ENCODE assay signal across 14 cellular contexts in the genomic region with DNA sequence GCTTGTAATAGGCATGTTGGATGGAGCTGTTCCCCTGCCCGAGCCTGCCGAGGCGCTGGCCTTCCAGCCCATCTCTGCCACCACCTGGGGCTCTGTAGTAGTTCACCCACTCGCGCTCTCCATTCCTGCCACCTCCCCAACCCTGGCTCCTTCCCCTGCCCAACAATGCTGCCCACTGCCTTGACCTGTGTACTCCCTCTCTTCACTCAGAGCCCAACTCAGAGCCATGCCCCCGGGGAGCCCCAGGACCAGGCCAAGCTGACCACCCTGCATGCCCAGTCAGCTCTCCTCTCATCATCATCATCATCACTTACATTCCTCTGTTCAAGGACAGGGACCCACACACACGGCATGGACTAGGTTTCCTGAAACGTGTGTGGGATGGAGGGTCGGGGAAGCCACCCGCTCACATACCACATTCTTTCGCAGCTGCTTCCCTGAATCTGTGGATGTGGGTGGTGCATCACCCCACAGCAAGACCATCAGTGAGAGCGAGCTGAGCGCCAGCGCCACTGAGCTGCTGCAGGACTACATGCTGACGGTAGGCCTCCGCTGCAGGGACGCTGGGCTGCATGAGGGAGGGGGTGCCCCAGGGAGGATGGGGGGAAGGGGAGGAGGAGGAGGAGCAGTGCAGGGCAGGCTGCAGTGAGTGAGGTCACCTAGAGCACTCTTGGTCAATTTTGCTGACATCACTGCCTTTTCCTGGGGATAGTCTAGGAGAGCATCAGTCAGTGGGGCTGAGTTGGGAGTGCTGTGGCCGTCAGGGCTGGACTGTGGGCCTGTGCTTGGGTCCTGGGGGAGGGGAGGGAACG. TPM values are rescaled to one million over a fixed set of nuclear protein-coding genes. Genes with fewer than 3 reads are reported as not detected.
A peak's percentile ranks its signal among the peaks of the same experiment; 100 is the strongest.
DNase-seq lines count a peak whose midpoint lies in the region; ATAC-seq, FAIRE-seq and TF ChIP-seq lines count a peak whose summit lies in the region.
"Had no signal": no experiment of that assay in that cellular context is flagged by ENCODE, and none has a peak within 500 bp of the region (broad histone marks: within the 10 kb centered on the region; RNA-seq: fewer than 3 reads in every experiment).

No MANE protein-coding gene starts in this region.

- H3K4me1 Mint-ChIP-seq in CD4-positive, alpha-beta memory T cell, result peaks cover 4 to 8% (median 5%) of the 10 kb centered on the region in 4 donors
- H3K4me1 Mint-ChIP-seq in astrocyte (ENCODE audit: low read depth, unreplicated experiment), result peaks cover 18% of the 10 kb centered on the region
- peaks cover 18 to 43% (median 39%) of the 10 kb centered on the region in 4 donors for H3K4me1 Mint-ChIP-seq in naive thymus-derived CD8-positive, alpha-beta T cell

- no peak overlapping the region for H2BK15ac ChIP-seq in IMR-90 (ENCODE audit: low read depth, low read length)

- H3K9ac ChIP-seq in IMR-90 (ENCODE audit: low read depth, low read length), result no peak overlapping the region
- no peak overlapping the region for H3K9ac ChIP-seq in astrocyte (ENCODE audit: low read length)

- H3K4me2 ChIP-seq in IMR-90 (ENCODE audit: low read depth, low read length), result no peak overlapping the region
- H3K4me2 ChIP-seq in astrocyte (ENCODE audit: low read length), result no peak overlapping the region

- no peak overlapping the region for H4K5ac ChIP-seq in IMR-90 (ENCODE audit: low read depth, low read length)

- H2BK20ac ChIP-seq in IMR-90 (ENCODE audit: low read depth, low read length), result no peak overlapping the region

- no peak overlapping the region for H3K4me3 Mint-ChIP-seq in CD4-positive, alpha-beta memory T cell
- H3K4me3 Mint-ChIP-seq in astrocyte (ENCODE audit: unreplicated experiment), result peak overlapping the region; percentile 60
- H3K4me3 Mint-ChIP-seq in naive thymus-derived CD8-positive, alpha-beta T cell, result peak overlapping the region in 1 of 10 donors; percentile 36

- FAIRE-seq in astrocyte (lab: Jason Lieb, UNC), result no peak

- no peaks in the 10 kb centered on the region for H3K27me3 Mint-ChIP-seq in CD4-positive, alpha-beta memory T cell
- no peaks in the 10 kb centered on the region for H3K27me3 Mint-ChIP-seq in astrocyte (ENCODE audit: low read depth, unreplicated experiment)
- no peaks in the 10 kb centered on the region for H3K27me3 Mint-ChIP-seq in naive thymus-derived CD8-positive, alpha-beta T cell

- H3K18ac ChIP-seq in IMR-90 (ENCODE audit: low read depth, low read length), result no peak overlapping the region

- ATAC-seq in IMR-90 (ENCODE audit: low read depth), result 0 out of 2 replicates have a peak, but pooled peaks have one; percentile 30
- no peak for ATAC-seq in naive thymus-derived CD8-positive, alpha-beta T cell
- ATAC-seq in GM21529 (IDR thresholded peaks at IDR 0.05; ENCODE audit: unreplicated experiment), result no peak
- ATAC-seq in GM18519 (IDR thresholded peaks at IDR 0.05; ENCODE audit: low FRiP score, unreplicated experiment), result no peak
- no peak for ATAC-seq in sciatic nerve

- no peak for DNase-seq in CD4-positive, alpha-beta memory T cell
- no peak for DNase-seq in IMR-90
- DNase-seq in astrocyte (ENCODE audit: low read depth), result no peak
- no peak for DNase-seq in naive thymus-derived CD8-positive, alpha-beta T cell
- no peak for DNase-seq in sciatic nerve (ENCODE audit: low spot score)
- DNase-seq: activated gamma-delta T cell; DMS153; effector CD4-positive, alpha-beta T cell; MM.1S; NCI-H345 had no signal

- no peak overlapping the region for H2BK5ac ChIP-seq in IMR-90 (ENCODE audit: low read depth, low read length, poor library complexity, severe bottlenecking)

- no TSS peak for BruUV-seq in IMR-90 (replicated peaks; lab: Mats Ljungman, UMichigan)

- H3K79me1 ChIP-seq in IMR-90 (ENCODE audit: low read depth in 1 of 2, low read length in 2 of 2), result peaks cover 3 to 13% of the 10 kb centered on the region in 2 experiments; a peak in 3 of 4 replicates

- H3K27me3 ChIP-seq in CD4-positive, alpha-beta memory T cell (ENCODE audit: insufficient read depth, low read length), result no peaks in the 10 kb centered on the region
- H3K27me3 ChIP-seq in IMR-90 (ENCODE audit: control insufficient read depth, insufficient read depth, low read length), result no peaks in the 10 kb centered on the region
- H3K27me3 ChIP-seq in astrocyte (ENCODE audit: insufficient read depth, low read length), result no peaks in the 10 kb centered on the region
- H3K27me3 ChIP-seq: suprapubic skin had no signal

- H4K91ac ChIP-seq in IMR-90 (ENCODE audit: insufficient read depth, low read depth, low read length), result no peak overlapping the region

- peaks cover 48 to 83% of the 10 kb centered on the region in 2 donors for H3K36me3 Mint-ChIP-seq in CD4-positive, alpha-beta memory T cell
- peaks cover 12% of the 10 kb centered on the region for H3K36me3 Mint-ChIP-seq in astrocyte (ENCODE audit: low read depth, unreplicated experiment)
- H3K36me3 Mint-ChIP-seq in naive thymus-derived CD8-positive, alpha-beta T cell, result peaks cover 6 to 88% (median 8%) of the 10 kb centered on the region in 3 donors

- no peak for TF ChIP-seq POLR2A in IMR-90 (IDR thresholded peaks at IDR 0.05; ENCODE audit: low read depth, low read length)

- POLR2A ChIA-PET in CD4-positive, alpha-beta memory T cell (lab: Charles Lee; ENCODE audit: partially characterized antibody), result interaction anchor here (1.0 to 1.4 kb wide), 3 partner anchors 45 to 100 kb away, joined by 4 to 5 read pairs (median 4); no protein-coding TSS in a partner anchor
- POLR2A ChIA-PET in IMR-90 (lab: Charles Lee; ENCODE audit: unreplicated experiment), result no interaction called here
- POLR2A ChIA-PET in naive thymus-derived CD8-positive, alpha-beta T cell (lab: Charles Lee), result interaction anchor here (0.6 to 2.2 kb wide), 4 partner anchors 45 to 680 kb away, joined by 3 to 5 read pairs (median 4); no protein-coding TSS in a partner anchor

- no peak overlapping the region for H2BK120ac ChIP-seq in IMR-90 (ENCODE audit: low read depth, low read length)

- no peak overlapping the region for H3K14ac ChIP-seq in IMR-90 (replicated peaks; ENCODE audit: low read depth, low read length)

- H3K9me1 ChIP-seq in IMR-90 (ENCODE audit: insufficient read depth, low read length), result peaks cover 5% of the 10 kb centered on the region; the same call in 1 of the 2 replicates

- WGBS in IMR-90 (ENCODE audit: extremely low coverage in 2 of 2, insufficient read length in 1 of 2), 2 experiments, result no CpG with 5 or more reads among the region's 19 CpGs

- H3K23ac ChIP-seq in IMR-90 (ENCODE audit: low read depth, low read length), result no peak overlapping the region

- peaks cover 0 to 7% (median 0%) of the 10 kb centered on the region in 8 donors for H3K9me3 Mint-ChIP-seq in CD4-positive, alpha-beta memory T cell
- no peaks in the 10 kb centered on the region for H3K9me3 Mint-ChIP-seq in astrocyte (ENCODE audit: unreplicated experiment)
- H3K9me3 Mint-ChIP-seq in naive thymus-derived CD8-positive, alpha-beta T cell, result no peaks in the 10 kb centered on the region

- H4K20me1 ChIP-seq in IMR-90 (ENCODE audit: insufficient read depth, low read length), result peaks cover under 1% of the 10 kb centered on the region; the same call in 1 of the 2 replicates
- peaks cover 47% of the 10 kb centered on the region for H4K20me1 ChIP-seq in astrocyte (ENCODE audit: insufficient read depth, low read length)

- H3K4ac ChIP-seq in IMR-90 (ENCODE audit: low read depth, low read length), result no peak overlapping the region

- in situ Hi-C loops in IMR-90 (cut with MboI; ENCODE audit: low sequenced_read_pairs), result no loop called here

- TF ChIP-seq CTCF in IMR-90 (conservative IDR thresholded peaks at IDR 0.05; ENCODE audit: low read depth, low read length), result no peak
- TF ChIP-seq CTCF in astrocyte (IDR thresholded peaks at IDR 0.05; ENCODE audit: insufficient read depth, low read depth, low read length), result no peak

- no peak overlapping the region for H2AK9ac ChIP-seq in IMR-90 (replicated peaks; ENCODE audit: low read depth, low read length, poor library complexity)

- no peak overlapping the region for H2AK5ac ChIP-seq in IMR-90 (ENCODE audit: low read depth, low read length)

- H3K4me1 ChIP-seq in CD4-positive, alpha-beta memory T cell (ENCODE audit: insufficient read depth, low read length), result peaks cover 2% of the 10 kb centered on the region
- H3K4me1 ChIP-seq in IMR-90 (ENCODE audit: control insufficient read depth, insufficient read depth, low read length) (no peaks in the 10 kb centered on the region), astrocyte (ENCODE audit: insufficient read depth, low read length) (no peaks in the 10 kb centered on the region)
- H3K4me1 ChIP-seq: prostate gland had no signal

- H4K8ac ChIP-seq in IMR-90 (ENCODE audit: low read depth in 2 of 2, low read length in 2 of 2), result no peak overlapping the region

- dilution Hi-C loops in IMR-90 (cut with HindIII; ENCODE audit: low sequenced_read_pairs, unreplicated experiment), result no loop called here

- TF ChIP-seq RAD21 in IMR-90 (IDR thresholded peaks at IDR 0.05; ENCODE audit: low read length), result no peak

- no peak overlapping the region for H3K4me3 ChIP-seq in CD4-positive, alpha-beta memory T cell (ENCODE audit: low read length in 2 of 2)
- H3K4me3 ChIP-seq in IMR-90 (ENCODE audit: insufficient read depth, low read depth, low read length) (no peak overlapping the region), astrocyte (ENCODE audit: insufficient read depth, low read depth, low read length) (no peak overlapping the region)
- H3K4me3 ChIP-seq: prostate gland, suprapubic skin had no signal

- CTCF ChIA-PET in CD4-positive, alpha-beta memory T cell (lab: Charles Lee; ENCODE audit: partially characterized antibody), result interaction anchor here (1.4 to 1.7 kb wide), 2 partner anchors 63 to 216 kb away, joined by 4 to 7 read pairs; no protein-coding TSS in a partner anchor
- CTCF ChIA-PET in IMR-90 (lab: Yijun Ruan, JAX), result interaction anchor here (0.5 kb wide), 1 partner anchor 1682 kb away, joined by 3 read pairs; no protein-coding TSS in a partner anchor

- H3K56ac ChIP-seq in IMR-90 (ENCODE audit: extremely low read depth, insufficient read depth, low read length), result no peak overlapping the region

- intact Hi-C loops in CD4-positive, alpha-beta memory T cell (cut with micrococcal nuclease), result no loop called here
- intact Hi-C loops in IMR-90 (cut with micrococcal nuclease) (no loop called here), sciatic nerve (cut with DNase I) (no loop called here)

- no peak overlapping the region for H3K27ac ChIP-seq in CD4-positive, alpha-beta memory T cell (ENCODE audit: low read depth, low read length)
- no peak overlapping the region for H3K27ac ChIP-seq in IMR-90 (ENCODE audit: insufficient read depth, low read length)
- no peak overlapping the region for H3K27ac ChIP-seq in astrocyte (ENCODE audit: low read depth, low read length)
- H3K27ac ChIP-seq: prostate gland, suprapubic skin had no signal

- H3K27ac Mint-ChIP-seq in CD4-positive, alpha-beta memory T cell, result peak overlapping the region in 4 of 7 donors; percentile 29 to 81 (median 72)
- H3K27ac Mint-ChIP-seq in astrocyte (ENCODE audit: unreplicated experiment), result no peak overlapping the region
- peak overlapping the region in 6 of 10 donors; percentile 36 to 78 (median 52) for H3K27ac Mint-ChIP-seq in naive thymus-derived CD8-positive, alpha-beta T cell

- no peaks in the 10 kb centered on the region for H3K9me3 ChIP-seq in CD4-positive, alpha-beta memory T cell (ENCODE audit: control insufficient read depth in 1 of 2, low read length in 2 of 2)
- no peaks in the 10 kb centered on the region for H3K9me3 ChIP-seq in IMR-90 (ENCODE audit: control insufficient read depth, insufficient read depth, low read length)
- no peaks in the 10 kb centered on the region for H3K9me3 ChIP-seq in astrocyte (ENCODE audit: insufficient read depth, low read depth, low read length)
- H3K9me3 ChIP-seq: prostate gland, suprapubic skin had no signal

- H2AFZ ChIP-seq in IMR-90 (replicated peaks; ENCODE audit: low read length, poor library complexity) (no peak overlapping the region), astrocyte (ENCODE audit: low read depth, low read length) (no peak overlapping the region)

- H3K36me3 ChIP-seq in CD4-positive, alpha-beta memory T cell (ENCODE audit: insufficient read depth, low read length), result peaks cover 87% of the 10 kb centered on the region
- H3K36me3 ChIP-seq in IMR-90 (ENCODE audit: control insufficient read depth, insufficient read depth, low read length) (peaks cover 77% of the 10 kb centered on the region), astrocyte (ENCODE audit: insufficient read depth, low read length) (peaks cover 12% of the 10 kb centered on the region)

- no peaks in the 10 kb centered on the region for H3K79me2 ChIP-seq in astrocyte (ENCODE audit: insufficient read depth, low read length)

RNA-seq across cellular contexts. Expression of gene NACAD, which starts 15.5 kb away (rescaled TPM):
- total RNA-seq in CD4-positive, alpha-beta memory T cell, result not detected
- polyA plus RNA-seq in CD4-positive, alpha-beta memory T cell, result not detected
- total RNA-seq in IMR-90 (2012; rRNA removed) (0.54 and 0.56 TPM in 2 replicates), astrocyte (18.3 and 21.6 TPM in 2 replicates), sciatic nerve (12.0 TPM)
- polyA plus RNA-seq in IMR-90 (2012; rRNA removed), result 2.2 and 2.3 TPM in 2 replicates
- 1.9 and 2.2 TPM in 2 replicates for polyA plus RNA-seq in IMR-90 (2012; cell fraction: cytosol; rRNA removed)
- polyA plus RNA-seq in IMR-90 (2012; cell fraction: nucleus; rRNA removed; ENCODE audit: low replicate concordance), result 3.3 and 4.4 TPM in 2 replicates
- total RNA-seq in naive thymus-derived CD8-positive, alpha-beta T cell, result under 1 TPM; 0.13 to 0.16 TPM
- polyA plus RNA-seq in naive thymus-derived CD8-positive, alpha-beta T cell, result under 1 TPM; 0.06 to 0.15 (median 0.15) TPM

RNA-seq across cellular contexts. Expression of gene TBRG4, which starts 38.3 kb away (rescaled TPM):
- total RNA-seq in CD4-positive, alpha-beta memory T cell, result 100 to 1,000 TPM; 103 to 129 TPM
- polyA plus RNA-seq in CD4-positive, alpha-beta memory T cell, result 10 to 100 TPM; 48.5 to 65.3 TPM
- total RNA-seq in IMR-90 (2012; rRNA removed) (56.7 and 77.6 TPM in 2 replicates), astrocyte (55.2 and 65.2 TPM in 2 replicates), sciatic nerve (39.5 TPM)
- 62.0 and 71.6 TPM in 2 replicates for polyA plus RNA-seq in IMR-90 (2012; rRNA removed)
- 29.7 and 46.8 TPM in 2 replicates for polyA plus RNA-seq in IMR-90 (2012; cell fraction: cytosol; rRNA removed)
- polyA plus RNA-seq in IMR-90 (2012; cell fraction: nucleus; rRNA removed; ENCODE audit: low replicate concordance), result 53.8 and 112 TPM in 2 replicates
- 100 to 1,000 TPM; 154 to 167 TPM for total RNA-seq in naive thymus-derived CD8-positive, alpha-beta T cell
- 10 to 100 TPM; 51.3 to 95.7 (median 69.0) TPM for polyA plus RNA-seq in naive thymus-derived CD8-positive, alpha-beta T cell
